In the genomic region with DNA sequence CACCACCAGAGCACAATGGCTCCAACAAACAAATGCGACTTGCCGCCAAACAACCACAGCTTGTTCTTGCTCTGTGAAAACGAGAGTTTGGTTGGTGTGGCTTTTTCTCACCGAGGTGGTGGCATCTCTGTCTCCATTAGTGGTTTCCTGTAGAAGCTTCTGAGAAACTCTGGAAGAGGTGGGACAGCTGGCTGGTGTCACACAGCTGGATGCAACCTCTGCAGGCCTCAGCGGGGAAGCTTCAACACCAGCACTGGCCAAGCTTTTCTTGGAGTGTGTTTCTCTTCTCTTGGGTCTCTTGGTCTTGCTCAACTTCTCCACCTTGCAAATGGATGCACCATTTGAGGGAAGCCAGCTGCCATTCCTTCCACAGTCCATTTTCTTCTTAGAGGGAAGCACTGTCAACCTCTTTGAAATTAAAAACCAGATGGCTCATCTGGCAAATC, we compare ENCODE assay signal across 14 cellular contexts.
DNase-seq lines count a peak whose midpoint lies in the region; ATAC-seq, FAIRE-seq and TF ChIP-seq lines count a peak whose summit lies in the region.
"Had no signal": no experiment of that assay in that cellular context is flagged by ENCODE, and none has a peak within 500 bp of the region (broad histone marks: within the 10 kb centered on the region; RNA-seq: fewer than 3 reads in every experiment).

No MANE protein-coding gene starts in this region.

- no peak overlapping the region for H3K27ac ChIP-seq in naive thymus-derived CD4-positive, alpha-beta T cell (ENCODE audit: low read depth, low read length)
- H3K27ac ChIP-seq: SJCRH30, testis had no signal

- peaks cover 17% of the 10 kb centered on the region for H3K36me3 Mint-ChIP-seq in brain
- peaks cover 0 to 15% (median 0%) of the 10 kb centered on the region in 5 donors for H3K36me3 Mint-ChIP-seq in naive thymus-derived CD4-positive, alpha-beta T cell

- peak; percentile 61 for FAIRE-seq in GM12891 (lab: Jason Lieb, UNC)
- FAIRE-seq: H54 had no signal

- peaks cover 39 to 47% of the 10 kb centered on the region in 2 donors for H3K4me1 ChIP-seq in naive thymus-derived CD4-positive, alpha-beta T cell (ENCODE audit: control insufficient read depth in 2 of 2, insufficient read depth in 2 of 2, low read length in 2 of 2)

- DNase-seq in GM12891 (ENCODE audit: insufficient read length, low spot score) (no peak), NB4 (ENCODE audit: low read depth) (peak; percentile 27), ACHN (no peak)
- peak in 2 of 9 donors; percentile 32 to 59 for DNase-seq in naive thymus-derived CD4-positive, alpha-beta T cell
- DNase-seq: activated B cell treated with CpG ODN at 0.5 μM for 24 hours, IMR-90, NCI-H187, NCI-H82, SJCRH30, testis had no signal

- H3K27me3 Mint-ChIP-seq in brain, result no peaks in the 10 kb centered on the region
- H3K27me3 Mint-ChIP-seq in naive thymus-derived CD4-positive, alpha-beta T cell, result peaks cover 0 to 36% (median 0%) of the 10 kb centered on the region in 5 donors

- no peak for ATAC-seq in naive thymus-derived CD4-positive, alpha-beta T cell
- ATAC-seq in activated CD4-positive, CD25-positive, alpha-beta regulatory T cell treated with anti-CD3 and anti-CD28 coated beads, Interleukin-2, amount 50 U/mL, for 24 hours, result no peak
- ATAC-seq in HG03135 (IDR thresholded peaks at IDR 0.05; ENCODE audit: unreplicated experiment), result no peak

- TF ChIP-seq CTCF in NB4 (IDR thresholded peaks at IDR 0.05; ENCODE audit: low read depth, low read length) (no peak), brain (conservative IDR thresholded peaks at IDR 0.05) (no peak)

- CTCF ChIA-PET in naive thymus-derived CD4-positive, alpha-beta T cell (lab: Charles Lee), result interaction anchor here (1.8 kb wide), 1 partner anchor 186 kb away, joined by 4 read pairs; no protein-coding TSS in a partner anchor

- H3K9me3 ChIP-seq in naive thymus-derived CD4-positive, alpha-beta T cell (ENCODE audit: control insufficient read depth in 2 of 3, low read length in 3 of 3), result no peaks in the 10 kb centered on the region
- H3K9me3 ChIP-seq: SJCRH30, testis had no signal

- POLR2A ChIA-PET in naive thymus-derived CD4-positive, alpha-beta T cell (lab: Charles Lee), result no interaction called here

- peaks cover 88% of the 10 kb centered on the region for H3K4me1 Mint-ChIP-seq in brain
- H3K4me1 Mint-ChIP-seq in naive thymus-derived CD4-positive, alpha-beta T cell, result peaks cover 45 to 57% (median 48%) of the 10 kb centered on the region in 7 donors

- in situ Hi-C loops in ACHN (cut with HindIII; ENCODE audit: low pct_ligation_motif_present, low pct_unique_long_range_greater_than_20kb, low sequenced_read_pairs), result no loop called here

- TF ChIP-seq POLR2A in GM12891 (IDR thresholded peaks at IDR 0.05; ENCODE audit: low read depth, low read length) (no peak), NB4 (IDR thresholded peaks at IDR 0.05; ENCODE audit: extremely low read depth, insufficient read length) (no peak)

- H3K4me3 Mint-ChIP-seq in brain, result peak overlapping the region in 1 of 5 experiments; percentile 14
- peak overlapping the region in 6 of 10 donors; percentile 10 to 87 (median 50) for H3K4me3 Mint-ChIP-seq in naive thymus-derived CD4-positive, alpha-beta T cell
- H3K4me3 Mint-ChIP-seq: activated B cell treated with CpG ODN at 0.5 μM for 24 hours had no signal

- H3K4me3 ChIP-seq in NB4 (ENCODE audit: low read depth, low read length), result no peak overlapping the region
- no peak overlapping the region for H3K4me3 ChIP-seq in naive thymus-derived CD4-positive, alpha-beta T cell (ENCODE audit: low read length)
- H3K4me3 ChIP-seq: SJCRH30, testis had no signal

- H3K27me3 ChIP-seq in naive thymus-derived CD4-positive, alpha-beta T cell (ENCODE audit: control insufficient read depth in 2 of 2, insufficient read depth in 2 of 2, low read length in 2 of 2), result no peaks in the 10 kb centered on the region
- H3K27me3 ChIP-seq: SJCRH30, testis had no signal

- H3K9me3 Mint-ChIP-seq in brain, result peaks cover 3 to 13% (median 9%) of the 10 kb centered on the region in 5 experiments
- H3K9me3 Mint-ChIP-seq in naive thymus-derived CD4-positive, alpha-beta T cell, result peaks cover 0 to 5% (median 0%) of the 10 kb centered on the region in 11 donors

- peak overlapping the region in 4 of 5 experiments; percentile 44 to 97 (median 92) for H3K27ac Mint-ChIP-seq in brain
- H3K27ac Mint-ChIP-seq in naive thymus-derived CD4-positive, alpha-beta T cell, result peak overlapping the region in 7 of 9 donors; percentile 40 to 97 (median 68)
- H3K27ac Mint-ChIP-seq: activated B cell treated with CpG ODN at 0.5 μM for 24 hours had no signal

- H3K36me3 ChIP-seq in naive thymus-derived CD4-positive, alpha-beta T cell (ENCODE audit: control insufficient read depth in 2 of 3, insufficient read depth in 3 of 3, low read length in 3 of 3), result no peaks in the 10 kb centered on the region

- intact Hi-C loops in naive thymus-derived CD4-positive, alpha-beta T cell (cut with micrococcal nuclease), result loop anchor here (5.0 kb wide), 3 partner anchors 47 to 263 kb away; partner anchors contain the start of gene UBE2Q1 (in 1 of the 2)

TF ChIP-seq in GM12891, 5 proteins besides CTCF, POLR2A, EP300 and RAD21:
- TF ChIP-seq PAX5 (IDR thresholded peaks at IDR 0.05; ENCODE audit: insufficient read depth, low read length, severe bottlenecking), result no peak
